ENCODE assay signal across 20 cellular contexts in the genomic region with DNA sequence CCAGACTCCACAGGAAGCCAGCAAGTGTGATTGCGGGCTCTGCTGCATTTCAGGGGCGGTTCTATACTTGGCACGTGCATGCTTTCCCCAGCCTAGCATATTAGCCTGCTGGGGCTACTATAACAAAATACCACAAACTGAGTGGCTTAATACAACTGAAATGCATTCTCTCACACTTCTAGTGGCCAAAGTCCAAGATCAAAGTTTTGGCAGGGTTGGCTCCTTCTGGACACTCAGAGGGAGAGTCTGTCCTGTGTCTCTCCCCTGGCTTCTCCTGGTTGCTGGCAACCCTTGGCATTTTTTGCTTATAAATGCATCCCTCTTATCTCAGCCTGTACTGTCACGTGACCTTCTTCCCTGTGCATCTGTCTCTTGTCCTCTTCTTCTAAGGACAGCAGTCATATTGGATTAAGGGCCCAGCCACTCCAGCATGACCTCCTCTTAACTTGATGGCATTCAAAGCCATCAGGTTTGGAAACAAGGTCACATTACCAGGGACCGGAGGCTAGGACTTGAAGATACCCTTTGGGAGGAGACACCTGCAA.
DNase-seq lines count a peak whose midpoint lies in the region; ATAC-seq, FAIRE-seq and TF ChIP-seq lines count a peak whose summit lies in the region.
"Had no signal": no experiment of that assay in that cellular context is flagged by ENCODE, and none has a peak within 500 bp of the region (broad histone marks: within the 10 kb centered on the region; RNA-seq: fewer than 3 reads in every experiment).

No MANE protein-coding gene starts in this region.

- ATAC-seq in left ventricle myocardium superior, result peak; percentile 23
- no peak for ATAC-seq in Right ventricle myocardium inferior
- no peak for ATAC-seq in HG02798 (IDR thresholded peaks at IDR 0.05; ENCODE audit: poor library complexity, unreplicated experiment)
- ATAC-seq: HCT116, Panc1 had no signal

- FAIRE-seq in small intestine (lab: Jason Lieb, UNC), result no peak
- FAIRE-seq: GM12892 had no signal

- H3K36me3 ChIP-seq in liver (ENCODE audit: control insufficient read depth in 4 of 4, insufficient read depth in 3 of 4, low read depth in 1 of 4, low read length in 3 of 4), result no peaks in the 10 kb centered on the region
- H3K36me3 ChIP-seq in small intestine (ENCODE audit: control insufficient read depth in 2 of 2, insufficient read depth in 2 of 2, low read length in 2 of 2), result no peaks in the 10 kb centered on the region
- H3K36me3 ChIP-seq in MG63, result no peaks in the 10 kb centered on the region

- no peak overlapping the region for H3K4me3 ChIP-seq in liver (ENCODE audit: low read depth in 1 of 3, low read length in 3 of 3)
- H3K4me3 ChIP-seq in small intestine (ENCODE audit: low read depth in 1 of 2, low read length in 2 of 2), result no peak overlapping the region
- no peak overlapping the region for H3K4me3 ChIP-seq in MG63
- H3K4me3 ChIP-seq: GM23248 had no signal

- H3K9me3 ChIP-seq in liver (ENCODE audit: control insufficient read depth in 4 of 4, low read length in 3 of 4), result no peaks in the 10 kb centered on the region
- no peaks in the 10 kb centered on the region for H3K9me3 ChIP-seq in small intestine (ENCODE audit: control insufficient read depth, low read depth)
- no peaks in the 10 kb centered on the region for H3K9me3 ChIP-seq in MG63

- no peak overlapping the region for H3K9ac ChIP-seq in liver (ENCODE audit: low read depth in 1 of 2, low read length in 2 of 2)
- H3K9ac ChIP-seq: GM23248 had no signal

- no peak for TF ChIP-seq CTCF in liver (IDR thresholded peaks at IDR 0.05; ENCODE audit: low read depth, low read length, missing input control)

- WGBS in liver, result 85% methylated on average over 5 of the region's 5 CpGs
- 52 to 75% (median 52%) methylated on average over 5 of the region's 5 CpGs for WGBS in small intestine, 3 donors

- H3K27ac ChIP-seq in liver (ENCODE audit: low read depth in 1 of 2, low read length in 2 of 2) (no peak overlapping the region), small intestine (ENCODE audit: low read depth in 1 of 2, low read length in 1 of 2) (no peak overlapping the region)
- H3K27ac ChIP-seq: GM23248 had no signal

- H3K4me1 ChIP-seq in liver (ENCODE audit: control insufficient read depth in 4 of 4, insufficient read depth in 4 of 4, low read length in 3 of 4) (peaks cover 0 to 9% (median 2%) of the 10 kb centered on the region in 4 donors), small intestine (ENCODE audit: control insufficient read depth in 2 of 2, insufficient read depth in 1 of 2, low read depth in 1 of 2, low read length in 1 of 2) (peaks cover 3 to 5% of the 10 kb centered on the region in 2 donors)

- peak in 1 of 2 donors; percentile 25 for TF ChIP-seq RAD21 in liver (IDR thresholded peaks at IDR 0.05)

- H3K27me3 ChIP-seq in liver (ENCODE audit: control insufficient read depth in 4 of 4, insufficient read depth in 4 of 4, low read length in 3 of 4) (no peaks in the 10 kb centered on the region), small intestine (ENCODE audit: control insufficient read depth in 2 of 2, insufficient read depth in 2 of 2, low read length in 2 of 2) (no peaks in the 10 kb centered on the region), MG63 (no peaks in the 10 kb centered on the region)

- intact Hi-C loops in left ventricle myocardium superior (cut with micrococcal nuclease), result no loop called here
- intact Hi-C loops in Right ventricle myocardium inferior (cut with DNase I), result no loop called here

- DNase-seq in left ventricle myocardium superior (no peak), Right ventricle myocardium inferior (ENCODE audit: missing footprints) (no peak), SW480 (ENCODE audit: low spot score) (peak; percentile 8), small intestine (peak; percentile 51), COLO668 (lab: John Stamatoyannopoulos, UW; ENCODE audit: unreplicated experiment) (no peak), MG63 (no peak)
- DNase-seq: AML-193, DMS79 treated with DMSO at 0.1 percent for 48 hours, GM23248, MM.1S, NCI-H1048, NCI-H1417 treated with DMSO at 0.1 percent for 48 hours, NCI-H187 treated with DMSO at 0.1 percent for 48 hours, NCI-H2227 treated with DMSO at 0.1 percent for 48 hours, NCI-H510A had no signal

TF ChIP-seq in liver, 16 proteins besides CTCF, POLR2A, EP300 and RAD21:
- TF ChIP-seq, protein P1, sequence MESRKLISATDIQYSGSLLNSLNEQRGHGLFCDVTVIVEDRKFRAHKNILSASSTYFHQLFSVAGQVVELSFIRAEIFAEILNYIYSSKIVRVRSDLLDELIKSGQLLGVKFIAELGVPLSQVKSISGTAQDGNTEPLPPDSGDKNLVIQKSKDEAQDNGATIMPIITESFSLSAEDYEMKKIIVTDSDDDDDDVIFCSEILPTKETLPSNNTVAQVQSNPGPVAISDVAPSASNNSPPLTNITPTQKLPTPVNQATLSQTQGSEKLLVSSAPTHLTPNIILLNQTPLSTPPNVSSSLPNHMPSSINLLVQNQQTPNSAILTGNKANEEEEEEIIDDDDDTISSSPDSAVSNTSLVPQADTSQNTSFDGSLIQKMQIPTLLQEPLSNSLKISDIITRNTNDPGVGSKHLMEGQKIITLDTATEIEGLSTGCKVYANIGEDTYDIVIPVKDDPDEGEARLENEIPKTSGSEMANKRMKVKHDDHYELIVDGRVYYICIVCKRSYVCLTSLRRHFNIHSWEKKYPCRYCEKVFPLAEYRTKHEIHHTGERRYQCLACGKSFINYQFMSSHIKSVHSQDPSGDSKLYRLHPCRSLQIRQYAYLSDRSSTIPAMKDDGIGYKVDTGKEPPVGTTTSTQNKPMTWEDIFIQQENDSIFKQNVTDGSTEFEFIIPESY (IDR thresholded peaks at IDR 0.05), result no peak
- TF ChIP-seq HNF4A (conservative IDR thresholded peaks at IDR 0.05) (peak; percentile 58 to 67), FOXA1 (IDR thresholded peaks at IDR 0.05) (no peak), YY1 (IDR thresholded peaks at IDR 0.05) (no peak), NR2F2 (IDR thresholded peaks at IDR 0.05) (no peak), HNF4G (IDR thresholded peaks at IDR 0.05) (no peak)
- TF ChIP-seq, protein P2, sequence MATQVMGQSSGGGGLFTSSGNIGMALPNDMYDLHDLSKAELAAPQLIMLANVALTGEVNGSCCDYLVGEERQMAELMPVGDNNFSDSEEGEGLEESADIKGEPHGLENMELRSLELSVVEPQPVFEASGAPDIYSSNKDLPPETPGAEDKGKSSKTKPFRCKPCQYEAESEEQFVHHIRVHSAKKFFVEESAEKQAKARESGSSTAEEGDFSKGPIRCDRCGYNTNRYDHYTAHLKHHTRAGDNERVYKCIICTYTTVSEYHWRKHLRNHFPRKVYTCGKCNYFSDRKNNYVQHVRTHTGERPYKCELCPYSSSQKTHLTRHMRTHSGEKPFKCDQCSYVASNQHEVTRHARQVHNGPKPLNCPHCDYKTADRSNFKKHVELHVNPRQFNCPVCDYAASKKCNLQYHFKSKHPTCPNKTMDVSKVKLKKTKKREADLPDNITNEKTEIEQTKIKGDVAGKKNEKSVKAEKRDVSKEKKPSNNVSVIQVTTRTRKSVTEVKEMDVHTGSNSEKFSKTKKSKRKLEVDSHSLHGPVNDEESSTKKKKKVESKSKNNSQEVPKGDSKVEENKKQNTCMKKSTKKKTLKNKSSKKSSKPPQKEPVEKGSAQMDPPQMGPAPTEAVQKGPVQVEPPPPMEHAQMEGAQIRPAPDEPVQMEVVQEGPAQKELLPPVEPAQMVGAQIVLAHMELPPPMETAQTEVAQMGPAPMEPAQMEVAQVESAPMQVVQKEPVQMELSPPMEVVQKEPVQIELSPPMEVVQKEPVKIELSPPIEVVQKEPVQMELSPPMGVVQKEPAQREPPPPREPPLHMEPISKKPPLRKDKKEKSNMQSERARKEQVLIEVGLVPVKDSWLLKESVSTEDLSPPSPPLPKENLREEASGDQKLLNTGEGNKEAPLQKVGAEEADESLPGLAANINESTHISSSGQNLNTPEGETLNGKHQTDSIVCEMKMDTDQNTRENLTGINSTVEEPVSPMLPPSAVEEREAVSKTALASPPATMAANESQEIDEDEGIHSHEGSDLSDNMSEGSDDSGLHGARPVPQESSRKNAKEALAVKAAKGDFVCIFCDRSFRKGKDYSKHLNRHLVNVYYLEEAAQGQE (IDR thresholded peaks at IDR 0.05), result no peak

Comparison
In these comparisons a context has a peak if more than half of its experiments do, and no peak if none do; other contexts are left out.
1. DNase-seq: peak in SW480 (single experiment) and small intestine (single experiment); none in left ventricle myocardium superior (single experiment), Right ventricle myocardium inferior (single experiment), COLO668 (single experiment) and MG63 (single experiment).